7 cellular contexts compared by ENCODE assay signal in genomic region chr7:142083605-142084004, GRCh38. TPM values are rescaled to one million over a fixed set of nuclear protein-coding genes. Genes with fewer than 3 reads are reported as not detected.
"Had no signal": no experiment of that assay in that cellular context is flagged by ENCODE, and none has a peak within 500 bp of the region (broad histone marks: within the 10 kb centered on the region; RNA-seq: fewer than 3 reads in every experiment).

No MANE protein-coding gene starts in this region.

- H3K9me3 ChIP-seq: HAP-1 had no signal

- H3K4me1 ChIP-seq: HAP-1 had no signal

- ATAC-seq: GM23338 had no signal

- H3K4me3 ChIP-seq: GM23338, HAP-1 had no signal

- H2AFZ ChIP-seq: GM23338 had no signal

- H3K4me1 Mint-ChIP-seq: GM23338 had no signal

- H3K4me3 Mint-ChIP-seq: GM23338 had no signal

- DNase-seq: H7, IMR-90, KBM-7 had no signal

- H3K36me3 ChIP-seq: HAP-1 had no signal

- H3K9ac ChIP-seq: KMS-11 had no signal

- H3K27ac ChIP-seq: KMS-11 had no signal

- H3K27ac Mint-ChIP-seq: GM23338 had no signal

- H3K4me2 ChIP-seq: GM23338, KMS-11 had no signal

- H3K9me3 Mint-ChIP-seq: GM23338 had no signal

RNA-seq across cellular contexts. Expression of gene MGAM2, which starts 27.9 kb away (rescaled TPM):
- total RNA-seq: H4, H7, IMR-90 had no signal
- polyA plus RNA-seq: GM23338, IMR-90 had no signal
